Comparison of ENCODE assay signal across 22 cellular contexts in the genomic region with DNA sequence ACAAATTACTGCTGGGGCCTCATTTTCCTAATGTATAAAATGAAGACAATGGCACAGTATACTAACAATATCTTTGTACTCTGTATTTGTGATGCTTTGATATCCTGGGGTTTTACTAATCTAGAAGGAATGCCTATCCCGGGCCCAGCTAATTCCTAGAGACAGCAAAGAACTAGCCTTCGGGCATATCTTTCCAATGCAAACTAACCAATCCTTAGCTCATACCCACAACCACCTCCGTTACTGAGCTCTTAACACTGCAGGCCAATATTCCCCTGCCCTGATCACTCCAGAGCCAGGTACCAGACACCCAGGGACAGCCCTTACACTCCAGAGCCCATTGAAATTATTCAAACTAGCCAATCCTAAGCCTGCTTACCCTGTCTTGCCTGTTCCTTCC.
A peak's percentile ranks its signal among the peaks of the same experiment; 100 is the strongest.
DNase-seq lines count a peak whose midpoint lies in the region; ATAC-seq and TF ChIP-seq lines count a peak whose summit lies in the region.
"Had no signal": no experiment of that assay in that cellular context is flagged by ENCODE, and none has a peak within 500 bp of the region (broad histone marks: within the 10 kb centered on the region; RNA-seq: fewer than 3 reads in every experiment).

No MANE protein-coding gene starts in this region.

- H3K36me3 ChIP-seq in osteoblast (ENCODE audit: insufficient read depth, low read length) (no peaks in the 10 kb centered on the region), esophagus muscularis mucosa (no peaks in the 10 kb centered on the region)
- H3K36me3 ChIP-seq: cardiac muscle cell had no signal

- H3K27ac ChIP-seq in osteoblast (ENCODE audit: low read depth, low read length) = no peak overlapping the region
- no peak overlapping the region for H3K27ac ChIP-seq in esophagus muscularis mucosa (replicated peaks in 1 of 4)
- H3K27ac ChIP-seq: cardiac muscle cell had no signal

- no peak for TF ChIP-seq EP300 in esophagus muscularis mucosa (IDR thresholded peaks at IDR 0.05)

- H3K9me3 ChIP-seq in osteoblast (ENCODE audit: low read depth, low read length) (no peaks in the 10 kb centered on the region), esophagus muscularis mucosa (no peaks in the 10 kb centered on the region)
- H3K9me3 ChIP-seq: SK-N-SH had no signal

- in situ Hi-C loops in SK-MEL-5 (cut with HindIII; ENCODE audit: low pct_unique_long_range_greater_than_20kb, low sequenced_read_pairs) = no loop called here

- no peaks in the 10 kb centered on the region for H3K4me1 ChIP-seq in osteoblast (ENCODE audit: insufficient read depth, low read length)
- peaks cover 0 to 7% (median 3%) of the 10 kb centered on the region in 4 donors for H3K4me1 ChIP-seq in esophagus muscularis mucosa

- H3K27me3 ChIP-seq in osteoblast (ENCODE audit: insufficient read depth, low read length) (no peaks in the 10 kb centered on the region), esophagus muscularis mucosa (no peaks in the 10 kb centered on the region)
- H3K27me3 ChIP-seq: cardiac muscle cell had no signal

- DNase-seq in ELR (ENCODE audit: low read depth) = peak; percentile 68
- peak; percentile 16 for DNase-seq in SK-MEL-5 (ENCODE audit: low read depth, low spot score)
- peak; percentile 27 for DNase-seq in fibroblast of villous mesenchyme (ENCODE audit: low read depth)
- DNase-seq in osteoblast (ENCODE audit: insufficient read length, low spot score, missing footprints) = peak; percentile 45
- DNase-seq in esophagus muscularis mucosa (ENCODE audit: extremely low spot score) = no peak
- no peak for DNase-seq in dermis blood vessel endothelial cell
- no peak for DNase-seq in NCI-H69 (lab: John Stamatoyannopoulos, UW)
- DNase-seq: activated CD4-positive, alpha-beta T cell treated with anti-CD3 and anti-CD28 coated beads, Interleukin-2, amount 50 U/mL, for 4 hours; activated CD8-positive, alpha-beta memory T cell treated with anti-CD3 and anti-CD28 coated beads, Interleukin-2, amount 50 U/mL, for 48 hours; activated effector memory CD4-positive, alpha-beta T cell treated with Interleukin-2 at 50 U/mL for 16 hours; CD4-positive, alpha-beta T cell; kidney glomerular epithelial cell; MM.1S; natural killer cell; NCI-H1694 treated with DMSO at 0.1 percent for 48 hours; SK-N-SH; stimulated activated CD4-positive, alpha-beta T cell treated with anti-CD3 and anti-CD28 coated beads, Interleukin-2, amount 100 ng/mL, for 24 hours; stimulated activated naive CD4-positive, alpha-beta T cell had no signal

- no peaks in the 10 kb centered on the region for H3K79me2 ChIP-seq in osteoblast (ENCODE audit: insufficient read depth, low read length)

- 89% methylated on average over 3 of the region's 3 CpGs for WGBS in esophagus muscularis mucosa

- no peak for ATAC-seq in HG02970 (IDR thresholded peaks at IDR 0.05; ENCODE audit: low FRiP score, unreplicated experiment)
- ATAC-seq: GM12878, natural killer cell, Panc1 had no signal

- no peak overlapping the region for H2AFZ ChIP-seq in osteoblast (ENCODE audit: low read length)

- no peak for TF ChIP-seq POLR2A in esophagus muscularis mucosa (IDR thresholded peaks at IDR 0.05; ENCODE audit: low read depth)

- H3K4me2 ChIP-seq in osteoblast (ENCODE audit: insufficient read depth, low read length) = no peak overlapping the region
- H3K4me2 ChIP-seq: SK-N-SH had no signal

- no peak for TF ChIP-seq CTCF in fibroblast of villous mesenchyme (IDR thresholded peaks at IDR 0.05; ENCODE audit: insufficient read depth, low read depth, low read length)
- TF ChIP-seq CTCF in osteoblast (IDR thresholded peaks at IDR 0.05; ENCODE audit: extremely low read depth, low read depth, low read length) = no peak
- no peak for TF ChIP-seq CTCF in esophagus muscularis mucosa (IDR thresholded peaks at IDR 0.05)

- intact Hi-C loops in esophagus muscularis mucosa (cut with DNase I) = no loop called here

- no peak overlapping the region for H3K4me3 ChIP-seq in fibroblast of villous mesenchyme (ENCODE audit: low read depth, low read length)
- H3K4me3 ChIP-seq in osteoblast (ENCODE audit: insufficient read depth, low read length) = no peak overlapping the region
- H3K4me3 ChIP-seq in esophagus muscularis mucosa = no peak overlapping the region
- H3K4me3 ChIP-seq: cardiac muscle cell, GM12878 had no signal

- H4K20me1 ChIP-seq in osteoblast (ENCODE audit: insufficient read depth, low read length) = no peaks in the 10 kb centered on the region

Comparison
In these comparisons a context has a peak if more than half of its experiments do, and no peak if none do; other contexts are left out.
1. DNase-seq: peak in ELR (single experiment), SK-MEL-5 (single experiment), fibroblast of villous mesenchyme (single experiment) and osteoblast (single experiment); none in esophagus muscularis mucosa (single experiment), dermis blood vessel endothelial cell (single experiment) and NCI-H69 (single experiment).